Comparison of ENCODE assay signal across 17 cellular contexts in the genomic region with DNA sequence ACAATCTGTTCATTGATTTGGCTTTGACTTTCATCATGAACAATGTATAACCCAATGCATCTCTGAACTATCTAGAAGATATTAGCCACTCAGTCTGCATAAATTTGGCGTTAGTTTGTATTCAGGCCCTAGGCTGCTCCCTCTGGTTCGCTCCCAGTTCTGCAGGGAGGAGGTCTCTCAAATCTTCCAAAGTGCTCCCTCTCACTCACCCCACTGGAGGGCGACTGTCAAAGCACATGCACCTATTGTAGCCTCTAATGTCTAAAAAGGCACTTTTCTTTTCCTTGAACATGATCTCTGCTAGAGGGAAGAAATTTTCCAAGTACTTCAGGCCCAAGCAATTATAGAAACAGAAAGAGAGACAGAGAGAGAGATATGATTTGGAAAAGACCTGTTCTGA.
DNase-seq lines count a peak whose midpoint lies in the region; ATAC-seq and TF ChIP-seq lines count a peak whose summit lies in the region.
"Had no signal": no experiment of that assay in that cellular context is flagged by ENCODE, and none has a peak within 500 bp of the region (broad histone marks: within the 10 kb centered on the region; RNA-seq: fewer than 3 reads in every experiment).

No MANE protein-coding gene starts in this region.

- peaks cover 4% of the 10 kb centered on the region for H3K9me3 Mint-ChIP-seq in neural progenitor cell

- no peak overlapping the region for H3K27ac ChIP-seq in neural progenitor cell
- no peak overlapping the region for H3K27ac ChIP-seq in esophagus muscularis mucosa (replicated peaks in 1 of 4)
- H3K27ac ChIP-seq: lower lobe of right lung had no signal

- peak; percentile 37; the same call in 1 of the 2 replicates for TF ChIP-seq CTCF in LNCaP clone FGC (IDR thresholded peaks at IDR 0.05; ENCODE audit: control insufficient read depth, extremely low read depth, insufficient read depth)
- TF ChIP-seq CTCF in astrocyte of the cerebellum (IDR thresholded peaks at IDR 0.05; ENCODE audit: low read depth, low read length, missing control alignments): peak; percentile 15
- peak; percentile 52 for TF ChIP-seq CTCF in neural progenitor cell (IDR thresholded peaks at IDR 0.05)
- no peak for TF ChIP-seq CTCF in esophagus muscularis mucosa (IDR thresholded peaks at IDR 0.05)

- no peak for TF ChIP-seq EP300 in esophagus muscularis mucosa (IDR thresholded peaks at IDR 0.05)

- H3F3A ChIP-seq in neural progenitor cell (ENCODE audit: low read depth): no peaks in the 10 kb centered on the region

- peak; percentile 50 for DNase-seq in NCI-H82 (lab: John Stamatoyannopoulos, UW)
- no peak for DNase-seq in NCI-H82 treated with DMSO at 0.1 percent for 48 hours (lab: John Stamatoyannopoulos, UW; ENCODE audit: unreplicated experiment)
- no peak for DNase-seq in LNCaP clone FGC (ENCODE audit: low read depth)
- DNase-seq in astrocyte of the cerebellum (ENCODE audit: low read depth): no peak
- peak; percentile 43 for DNase-seq in neural progenitor cell (ENCODE audit: low spot score)
- DNase-seq in hippocampal formation (lab: John Stamatoyannopoulos, UW): no peak
- no peak for DNase-seq in esophagus muscularis mucosa (ENCODE audit: extremely low spot score)
- DNase-seq: activated CD8-positive, alpha-beta memory T cell treated with anti-CD3 and anti-CD28 coated beads, Interleukin-2, amount 50 U/mL, for 48 hours; lower lobe of right lung; NCI-H1105; NCI-H446 treated with DMSO at 0.1 percent for 48 hours; retina; substantia nigra; T-helper 17 cell had no signal

- H3K9ac ChIP-seq in neural progenitor cell: no peak overlapping the region

- ATAC-seq in HG03565 (IDR thresholded peaks at IDR 0.05; ENCODE audit: unreplicated experiment): no peak
- ATAC-seq: lower lobe of right lung, T-helper 17 cell had no signal

- no peak overlapping the region for H3K4me3 ChIP-seq in LNCaP clone FGC (ENCODE audit: low read depth, low read length)
- H3K4me3 ChIP-seq in astrocyte of the cerebellum (ENCODE audit: low read depth, low read length): no peak overlapping the region
- no peak overlapping the region for H3K4me3 ChIP-seq in neural progenitor cell
- no peak overlapping the region for H3K4me3 ChIP-seq in esophagus muscularis mucosa
- H3K4me3 ChIP-seq: lower lobe of right lung had no signal

- H3K4me3 Mint-ChIP-seq in neural progenitor cell: no peak overlapping the region
- H3K4me3 Mint-ChIP-seq: activated naive CD4-positive, alpha-beta T cell treated with anti-CD3 and anti-CD28 coated beads, Interleukin-2, amount 50 U/mL, for 24 hours; nephron; T-helper 17 cell had no signal

- H2AFZ ChIP-seq in neural progenitor cell (replicated peaks): no peak overlapping the region

- H3K9me3 ChIP-seq in neural progenitor cell (ENCODE audit: low read depth): no peaks in the 10 kb centered on the region
- no peaks in the 10 kb centered on the region for H3K9me3 ChIP-seq in esophagus muscularis mucosa
- H3K9me3 ChIP-seq: lower lobe of right lung had no signal

- 57% methylated on average over 3 of the region's 3 CpGs for WGBS in esophagus muscularis mucosa

- no peaks in the 10 kb centered on the region for H3K36me3 Mint-ChIP-seq in neural progenitor cell
- H3K36me3 Mint-ChIP-seq: activated naive CD4-positive, alpha-beta T cell treated with anti-CD3 and anti-CD28 coated beads, Interleukin-2, amount 50 U/mL, for 24 hours had no signal

- no peaks in the 10 kb centered on the region for H3K27me3 ChIP-seq in neural progenitor cell
- no peaks in the 10 kb centered on the region for H3K27me3 ChIP-seq in esophagus muscularis mucosa

- no peak overlapping the region for H3K27ac Mint-ChIP-seq in neural progenitor cell
- H3K27ac Mint-ChIP-seq: activated naive CD4-positive, alpha-beta T cell treated with anti-CD3 and anti-CD28 coated beads, Interleukin-2, amount 50 U/mL, for 24 hours; nephron; T-helper 17 cell had no signal

- no peak overlapping the region for H3K4me2 ChIP-seq in neural progenitor cell

- peaks cover 12% of the 10 kb centered on the region for H3K4me1 Mint-ChIP-seq in neural progenitor cell
- H3K4me1 Mint-ChIP-seq: activated naive CD4-positive, alpha-beta T cell treated with anti-CD3 and anti-CD28 coated beads, Interleukin-2, amount 50 U/mL, for 24 hours; T-helper 17 cell had no signal

- no peak for TF ChIP-seq POLR2A in esophagus muscularis mucosa (IDR thresholded peaks at IDR 0.05; ENCODE audit: low read depth)

- intact Hi-C loops in esophagus muscularis mucosa (cut with DNase I): no loop called here

- in situ Hi-C loops in astrocyte of the cerebellum (cut with HindIII; ENCODE audit: low sequenced_read_pairs): no loop called here

- H3K36me3 ChIP-seq in neural progenitor cell: no peaks in the 10 kb centered on the region
- no peaks in the 10 kb centered on the region for H3K36me3 ChIP-seq in esophagus muscularis mucosa
- H3K36me3 ChIP-seq: lower lobe of right lung had no signal

- H3K4me1 ChIP-seq in neural progenitor cell (peaks cover 9% of the 10 kb centered on the region), esophagus muscularis mucosa (no peaks in the 10 kb centered on the region)
- H3K4me1 ChIP-seq: lower lobe of right lung had no signal

- no peaks in the 10 kb centered on the region for H3K27me3 Mint-ChIP-seq in neural progenitor cell (ENCODE audit: insufficient read depth, low read depth)
- H3K27me3 Mint-ChIP-seq: activated naive CD4-positive, alpha-beta T cell treated with anti-CD3 and anti-CD28 coated beads, Interleukin-2, amount 50 U/mL, for 24 hours; T-helper 17 cell had no signal

- no peaks in the 10 kb centered on the region for H4K20me1 ChIP-seq in neural progenitor cell (ENCODE audit: low read depth)

- no peaks in the 10 kb centered on the region for H3K79me2 ChIP-seq in neural progenitor cell (ENCODE audit: low read depth)

Comparison
In these comparisons a context has a peak if more than half of its experiments do, and no peak if none do; other contexts are left out.
1. DNase-seq: peak in NCI-H82 (single experiment) and neural progenitor cell (single experiment); none in NCI-H82 treated with DMSO at 0.1 percent for 48 hours (single experiment), LNCaP clone FGC (single experiment), astrocyte of the cerebellum (single experiment), hippocampal formation (0 of 2) and esophagus muscularis mucosa (single experiment).
2. CTCF ChIP-seq: peak in LNCaP clone FGC (single experiment), astrocyte of the cerebellum (single experiment) and neural progenitor cell (single experiment); none in esophagus muscularis mucosa (0 of 3).